In the genomic region with DNA sequence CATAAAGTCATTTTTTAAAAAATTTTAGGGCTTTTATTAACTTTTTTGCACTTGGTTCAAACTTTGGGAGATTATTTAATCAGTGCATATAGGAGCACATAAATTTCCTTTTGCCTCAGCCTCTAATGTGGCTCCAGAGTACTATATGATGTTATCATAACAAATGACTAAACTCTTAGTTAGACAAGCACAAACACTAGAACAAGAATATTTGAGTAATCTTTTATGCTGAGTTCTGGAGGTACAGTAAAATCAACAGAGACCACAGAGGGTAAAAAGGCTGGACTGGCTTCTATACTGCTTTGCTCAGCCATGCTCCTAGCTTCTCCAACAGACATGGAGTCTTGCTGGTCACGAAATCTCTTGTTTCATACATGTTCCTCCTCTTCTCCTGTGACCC, we compare ENCODE assay signal across 7 cellular contexts. TPM values are rescaled to one million over a fixed set of nuclear protein-coding genes. Genes with fewer than 3 reads are reported as not detected.
"Had no signal": no experiment of that assay in that cellular context is flagged by ENCODE, and none has a peak within 500 bp of the region (broad histone marks: within the 10 kb centered on the region; RNA-seq: fewer than 3 reads in every experiment).

No MANE protein-coding gene starts in this region.

- H3K9me3 ChIP-seq: HAP-1 had no signal

- DNase-seq: GOT3, H7, HFFc6 had no signal

- H3K27ac ChIP-seq: HL-60 had no signal

- H3K36me3 ChIP-seq: HAP-1 had no signal

- H3K4me3 ChIP-seq: HAP-1, K562 had no signal

RNA-seq across cellular contexts. Expression of gene SGCD, which starts 52.5 kb away (rescaled TPM):
- total RNA-seq: H7, HepG2, K562 had no signal
- polyA plus RNA-seq: HepG2, K562 had no signal
